1 cellular context compared by ENCODE assay signal in the genomic region with DNA sequence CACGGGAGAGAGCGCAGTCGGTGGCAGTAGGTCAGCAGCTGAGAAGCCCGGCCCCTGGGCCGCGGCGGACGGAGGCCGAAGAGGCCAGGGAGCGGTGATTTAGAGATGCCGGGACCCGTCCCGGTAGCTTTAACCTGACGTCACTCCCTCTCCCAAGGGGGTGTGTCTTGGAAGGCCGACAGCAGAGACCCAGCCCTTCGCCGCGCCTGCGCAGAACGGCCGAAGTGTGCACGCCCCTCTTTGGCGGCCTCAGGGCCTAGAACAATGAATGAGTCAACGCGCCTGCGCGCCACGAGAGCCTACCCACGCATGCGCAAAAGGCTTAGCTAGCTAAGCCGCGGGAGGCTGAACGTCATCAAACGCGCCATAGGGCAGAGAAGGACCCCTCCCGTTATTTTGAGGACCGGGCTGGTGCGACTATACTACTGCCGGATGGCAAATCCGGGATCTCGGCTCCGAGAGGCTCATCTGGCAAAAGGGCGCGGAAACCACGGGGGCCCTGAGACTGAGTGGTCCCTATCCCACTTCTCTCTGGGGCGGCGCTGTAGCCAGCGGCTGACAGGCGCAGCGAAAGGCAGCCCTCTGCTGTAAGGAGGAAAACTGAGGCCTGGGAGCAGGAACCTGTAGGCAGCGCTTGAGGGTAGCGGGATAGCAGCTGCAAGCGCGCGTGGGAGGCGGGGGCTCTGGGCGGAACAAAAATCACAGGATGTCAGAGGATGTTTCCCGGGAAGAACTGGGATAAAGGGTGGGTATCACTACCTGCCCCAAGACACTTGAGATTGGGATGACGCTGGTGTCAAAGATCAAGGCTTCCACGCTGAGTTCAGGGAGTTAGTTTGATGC.
TF ChIP-seq lines count a peak whose summit lies in the region.

A gene with protein sequence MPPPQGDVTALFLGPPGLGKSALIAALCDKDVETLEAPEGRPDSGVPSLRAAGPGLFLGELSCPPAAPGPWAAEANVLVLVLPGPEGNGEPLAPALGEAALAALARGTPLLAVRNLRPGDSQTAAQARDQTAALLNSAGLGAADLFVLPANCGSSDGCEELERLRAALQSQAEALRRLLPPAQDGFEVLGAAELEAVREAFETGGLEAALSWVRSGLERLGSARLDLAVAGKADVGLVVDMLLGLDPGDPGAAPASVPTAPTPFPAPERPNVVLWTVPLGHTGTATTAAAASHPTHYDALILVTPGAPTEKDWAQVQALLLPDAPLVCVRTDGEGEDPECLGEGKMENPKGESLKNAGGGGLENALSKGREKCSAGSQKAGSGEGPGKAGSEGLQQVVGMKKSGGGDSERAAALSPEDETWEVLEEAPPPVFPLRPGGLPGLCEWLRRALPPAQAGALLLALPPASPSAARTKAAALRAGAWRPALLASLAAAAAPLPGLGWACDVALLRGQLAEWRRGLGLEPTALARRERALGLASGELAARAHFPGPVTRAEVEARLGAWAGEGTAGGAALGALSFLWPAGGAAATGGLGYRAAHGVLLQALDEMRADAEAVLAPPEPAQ (minus strand): TSS at position 136 of the 843 bp plus-strand sequence. CDS start 796 bp downstream, outside the sequence.
A gene with protein sequence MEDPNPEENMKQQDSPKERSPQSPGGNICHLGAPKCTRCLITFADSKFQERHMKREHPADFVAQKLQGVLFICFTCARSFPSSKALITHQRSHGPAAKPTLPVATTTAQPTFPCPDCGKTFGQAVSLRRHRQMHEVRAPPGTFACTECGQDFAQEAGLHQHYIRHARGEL (plus strand): TSS at position 597 of the 843 bp plus-strand sequence. CDS start 514 bp downstream, outside the sequence.

TF ChIP-seq in HepG2, 621 proteins besides CTCF, POLR2A, EP300 and RAD21 (continued from another document and continues in another):
- TF ChIP-seq, protein P1, sequence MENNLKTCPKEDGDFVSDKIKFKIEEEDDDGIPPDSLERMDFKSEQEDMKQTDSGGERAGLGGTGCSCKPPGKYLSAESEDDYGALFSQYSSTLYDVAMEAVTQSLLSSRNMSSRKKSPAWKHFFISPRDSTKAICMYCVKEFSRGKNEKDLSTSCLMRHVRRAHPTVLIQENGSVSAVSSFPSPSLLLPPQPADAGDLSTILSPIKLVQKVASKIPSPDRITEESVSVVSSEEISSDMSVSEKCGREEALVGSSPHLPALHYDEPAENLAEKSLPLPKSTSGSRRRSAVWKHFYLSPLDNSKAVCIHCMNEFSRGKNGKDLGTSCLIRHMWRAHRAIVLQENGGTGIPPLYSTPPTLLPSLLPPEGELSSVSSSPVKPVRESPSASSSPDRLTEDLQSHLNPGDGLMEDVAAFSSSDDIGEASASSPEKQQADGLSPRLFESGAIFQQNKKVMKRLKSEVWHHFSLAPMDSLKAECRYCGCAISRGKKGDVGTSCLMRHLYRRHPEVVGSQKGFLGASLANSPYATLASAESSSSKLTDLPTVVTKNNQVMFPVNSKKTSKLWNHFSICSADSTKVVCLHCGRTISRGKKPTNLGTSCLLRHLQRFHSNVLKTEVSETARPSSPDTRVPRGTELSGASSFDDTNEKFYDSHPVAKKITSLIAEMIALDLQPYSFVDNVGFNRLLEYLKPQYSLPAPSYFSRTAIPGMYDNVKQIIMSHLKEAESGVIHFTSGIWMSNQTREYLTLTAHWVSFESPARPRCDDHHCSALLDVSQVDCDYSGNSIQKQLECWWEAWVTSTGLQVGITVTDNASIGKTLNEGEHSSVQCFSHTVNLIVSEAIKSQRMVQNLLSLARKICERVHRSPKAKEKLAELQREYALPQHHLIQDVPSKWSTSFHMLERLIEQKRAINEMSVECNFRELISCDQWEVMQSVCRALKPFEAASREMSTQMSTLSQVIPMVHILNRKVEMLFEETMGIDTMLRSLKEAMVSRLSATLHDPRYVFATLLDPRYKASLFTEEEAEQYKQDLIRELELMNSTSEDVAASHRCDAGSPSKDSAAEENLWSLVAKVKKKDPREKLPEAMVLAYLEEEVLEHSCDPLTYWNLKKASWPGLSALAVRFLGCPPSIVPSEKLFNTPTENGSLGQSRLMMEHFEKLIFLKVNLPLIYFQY (CRISPR knock-in tag; IDR thresholded peaks at IDR 0.05; ENCODE audit: borderline replicate concordance): 0 out of 2 replicates have a peak, but pooled peaks have one; percentile 20
- TF ChIP-seq SAP130 (CRISPR knock-in tag; IDR thresholded peaks at IDR 0.05; ENCODE audit: low read depth) (peak; percentile 85), SRSF1 (optimal IDR thresholded peaks at IDR 0.05; ENCODE audit: low read depth, low read length) (peak; percentile 10), CREB1 (IDR thresholded peaks at IDR 0.05) (peak; percentile 98), CREB1 (CRISPR knock-in tag; IDR thresholded peaks at IDR 0.05) (peak; percentile 100), ZNF746 (CRISPR knock-in tag; IDR thresholded peaks at IDR 0.05) (no peak), CCDC6 (CRISPR knock-in tag; IDR thresholded peaks at IDR 0.05) (peak; percentile 59; the same call in 1 of the 2 replicates), KAT8 (CRISPR knock-in tag; IDR thresholded peaks at IDR 0.05) (peak; percentile 98), ZKSCAN8 (CRISPR knock-in tag; IDR thresholded peaks at IDR 0.05; ENCODE audit: borderline replicate concordance) (no peak), ZFY (CRISPR knock-in tag; IDR thresholded peaks at IDR 0.05) (peak; percentile 86), ZNF451 (CRISPR knock-in tag; IDR thresholded peaks at IDR 0.05) (0 out of 2 replicates have a peak, but pooled peaks have one; percentile 41), GABPA (IDR thresholded peaks at IDR 0.05; ENCODE audit: low read depth, low read length) (no peak), GABPA (CRISPR knock-in tag; IDR thresholded peaks at IDR 0.05; ENCODE audit: low read depth) (peak; percentile 70), ZNF530 (CRISPR knock-in tag; IDR thresholded peaks at IDR 0.05; ENCODE audit: low read depth) (no peak), KDM2A (CRISPR knock-in tag; IDR thresholded peaks at IDR 0.05; ENCODE audit: borderline replicate concordance, low read depth) (peak; percentile 92; the same call in 1 of the 2 replicates), ZNF563 (CRISPR knock-in tag; IDR thresholded peaks at IDR 0.05) (no peak), ZZZ3 (CRISPR knock-in tag; IDR thresholded peaks at IDR 0.05; ENCODE audit: borderline replicate concordance) (peak; percentile 45; the same call in 1 of the 2 replicates), ZNF468 (CRISPR knock-in tag; IDR thresholded peaks at IDR 0.05) (no peak), MYC (CRISPR knock-in tag; IDR thresholded peaks at IDR 0.05; ENCODE audit: borderline replicate concordance) (peak; percentile 49), ZNF670 (CRISPR knock-in tag; IDR thresholded peaks at IDR 0.05; ENCODE audit: borderline replicate concordance) (0 out of 2 replicates have a peak, but pooled peaks have one; percentile 63), ZNF761 (CRISPR knock-in tag; conservative IDR thresholded peaks at IDR 0.05) (no peak), KMT2A (CRISPR knock-in tag; IDR thresholded peaks at IDR 0.05) (peak; percentile 16; the same call in 1 of the 2 replicates), PTBP1 (IDR thresholded peaks at IDR 0.05; ENCODE audit: low read depth, low read length, poor library complexity, severe bottlenecking) (no peak), MXD4 (CRISPR knock-in tag; IDR thresholded peaks at IDR 0.05) (peak; percentile 48; the same call in 1 of the 2 replicates), KLF16 (CRISPR knock-in tag; IDR thresholded peaks at IDR 0.05) (peak in 1 of 2 experiments; percentile 61; a peak in 2 of 4 replicates), LCORL (IDR thresholded peaks at IDR 0.05) (0 out of 2 replicates have a peak, but pooled peaks have one; percentile 22), LCORL (CRISPR knock-in tag; IDR thresholded peaks at IDR 0.05) (peak; percentile 16; the same call in 1 of the 2 replicates), DR1 (CRISPR knock-in tag; IDR thresholded peaks at IDR 0.05) (peak; percentile 67; the same call in 1 of the 2 replicates), JUND (CRISPR knock-in tag; IDR thresholded peaks at IDR 0.05) (no peak), SIX1 (CRISPR knock-in tag; IDR thresholded peaks at IDR 0.05; ENCODE audit: borderline replicate concordance) (no peak), ZNF567 (CRISPR knock-in tag; IDR thresholded peaks at IDR 0.05; ENCODE audit: borderline replicate concordance) (0 out of 2 replicates have a peak, but pooled peaks have one; percentile 69), ZSCAN31 (CRISPR knock-in tag; IDR thresholded peaks at IDR 0.05; ENCODE audit: low read depth) (peak; percentile 78; the same call in 1 of the 2 replicates), ZNF782 (CRISPR knock-in tag; IDR thresholded peaks at IDR 0.05; ENCODE audit: borderline replicate concordance) (0 out of 2 replicates have a peak, but pooled peaks have one; percentile 57), ARNT (IDR thresholded peaks at IDR 0.05) (no peak), TEAD3 (CRISPR knock-in tag; optimal IDR thresholded peaks at IDR 0.05; ENCODE audit: borderline replicate concordance) (peak; percentile 64), NFKBIZ (CRISPR knock-in tag; IDR thresholded peaks at IDR 0.05) (0 out of 2 replicates have a peak, but pooled peaks have one; percentile 1), ZNF350 (CRISPR knock-in tag; IDR thresholded peaks at IDR 0.05; ENCODE audit: borderline replicate concordance, low read depth) (peak; percentile 82; the same call in 1 of the 2 replicates), POLR2AphosphoS5 (IDR thresholded peaks at IDR 0.05; ENCODE audit: low read depth, low read length) (peak; percentile 75)
- TF ChIP-seq, protein P2, sequence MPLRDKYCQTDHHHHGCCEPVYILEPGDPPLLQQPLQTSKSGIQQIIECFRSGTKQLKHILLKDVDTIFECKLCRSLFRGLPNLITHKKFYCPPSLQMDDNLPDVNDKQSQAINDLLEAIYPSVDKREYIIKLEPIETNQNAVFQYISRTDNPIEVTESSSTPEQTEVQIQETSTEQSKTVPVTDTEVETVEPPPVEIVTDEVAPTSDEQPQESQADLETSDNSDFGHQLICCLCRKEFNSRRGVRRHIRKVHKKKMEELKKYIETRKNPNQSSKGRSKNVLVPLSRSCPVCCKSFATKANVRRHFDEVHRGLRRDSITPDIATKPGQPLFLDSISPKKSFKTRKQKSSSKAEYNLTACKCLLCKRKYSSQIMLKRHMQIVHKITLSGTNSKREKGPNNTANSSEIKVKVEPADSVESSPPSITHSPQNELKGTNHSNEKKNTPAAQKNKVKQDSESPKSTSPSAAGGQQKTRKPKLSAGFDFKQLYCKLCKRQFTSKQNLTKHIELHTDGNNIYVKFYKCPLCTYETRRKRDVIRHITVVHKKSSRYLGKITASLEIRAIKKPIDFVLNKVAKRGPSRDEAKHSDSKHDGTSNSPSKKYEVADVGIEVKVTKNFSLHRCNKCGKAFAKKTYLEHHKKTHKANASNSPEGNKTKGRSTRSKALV (CRISPR knock-in tag; IDR thresholded peaks at IDR 0.05): 0 out of 2 replicates have a peak, but pooled peaks have one; percentile 19
- TF ChIP-seq, protein P3, sequence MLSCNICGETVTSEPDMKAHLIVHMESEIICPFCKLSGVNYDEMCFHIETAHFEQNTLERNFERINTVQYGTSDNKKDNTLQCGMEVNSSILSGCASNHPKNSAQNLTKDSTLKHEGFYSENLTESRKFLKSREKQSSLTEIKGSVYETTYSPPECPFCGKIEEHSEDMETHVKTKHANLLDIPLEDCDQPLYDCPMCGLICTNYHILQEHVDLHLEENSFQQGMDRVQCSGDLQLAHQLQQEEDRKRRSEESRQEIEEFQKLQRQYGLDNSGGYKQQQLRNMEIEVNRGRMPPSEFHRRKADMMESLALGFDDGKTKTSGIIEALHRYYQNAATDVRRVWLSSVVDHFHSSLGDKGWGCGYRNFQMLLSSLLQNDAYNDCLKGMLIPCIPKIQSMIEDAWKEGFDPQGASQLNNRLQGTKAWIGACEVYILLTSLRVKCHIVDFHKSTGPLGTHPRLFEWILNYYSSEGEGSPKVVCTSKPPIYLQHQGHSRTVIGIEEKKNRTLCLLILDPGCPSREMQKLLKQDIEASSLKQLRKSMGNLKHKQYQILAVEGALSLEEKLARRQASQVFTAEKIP (CRISPR knock-in tag; IDR thresholded peaks at IDR 0.05; ENCODE audit: borderline replicate concordance): no peak
- TF ChIP-seq, protein P4, sequence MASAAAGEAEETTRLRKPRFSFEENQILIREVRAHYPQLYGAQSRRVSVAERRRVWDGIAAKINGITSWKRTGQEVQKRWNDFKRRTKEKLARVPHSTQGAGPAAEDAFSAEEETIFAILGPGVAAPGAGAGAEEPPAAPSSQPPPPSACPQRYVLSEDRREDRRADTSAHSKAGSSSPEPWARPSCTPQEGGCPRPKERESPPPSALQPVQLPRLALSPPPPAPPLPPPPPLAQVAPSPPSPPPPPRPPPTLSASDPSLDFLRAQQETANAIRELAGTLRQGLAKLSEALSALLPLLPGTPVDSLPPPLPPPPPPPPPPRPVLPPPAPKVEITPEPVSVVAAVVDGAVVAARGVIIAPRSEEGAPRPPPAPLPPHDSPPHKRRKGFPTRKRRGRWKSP (CRISPR knock-in tag; IDR thresholded peaks at IDR 0.05): 0 out of 2 replicates have a peak, but pooled peaks have one; percentile 42
- TF ChIP-seq, protein P5, sequence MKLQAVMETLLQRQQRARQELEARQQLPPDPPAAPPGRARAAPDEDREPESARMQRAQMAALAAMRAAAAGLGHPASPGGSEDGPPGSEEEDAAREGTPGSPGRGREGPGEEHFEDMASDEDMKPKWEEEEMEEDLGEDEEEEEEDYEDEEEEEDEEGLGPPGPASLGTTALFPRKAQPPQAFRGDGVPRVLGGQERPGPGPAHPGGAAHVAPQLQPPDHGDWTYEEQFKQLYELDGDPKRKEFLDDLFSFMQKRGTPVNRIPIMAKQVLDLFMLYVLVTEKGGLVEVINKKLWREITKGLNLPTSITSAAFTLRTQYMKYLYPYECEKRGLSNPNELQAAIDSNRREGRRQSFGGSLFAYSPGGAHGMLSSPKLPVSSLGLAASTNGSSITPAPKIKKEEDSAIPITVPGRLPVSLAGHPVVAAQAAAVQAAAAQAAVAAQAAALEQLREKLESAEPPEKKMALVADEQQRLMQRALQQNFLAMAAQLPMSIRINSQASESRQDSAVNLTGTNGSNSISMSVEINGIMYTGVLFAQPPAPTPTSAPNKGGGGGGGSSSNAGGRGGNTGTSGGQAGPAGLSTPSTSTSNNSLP (IDR thresholded peaks at IDR 0.05; ENCODE audit: low read depth, low read length): peak; percentile 43; the same call in 1 of the 2 replicates
- TF ChIP-seq, protein P6, sequence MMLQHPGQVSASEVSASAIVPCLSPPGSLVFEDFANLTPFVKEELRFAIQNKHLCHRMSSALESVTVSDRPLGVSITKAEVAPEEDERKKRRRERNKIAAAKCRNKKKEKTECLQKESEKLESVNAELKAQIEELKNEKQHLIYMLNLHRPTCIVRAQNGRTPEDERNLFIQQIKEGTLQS (CRISPR knock-in tag; IDR thresholded peaks at IDR 0.05): 0 out of 2 replicates have a peak, but pooled peaks have one; percentile 16
- TF ChIP-seq, protein P7, sequence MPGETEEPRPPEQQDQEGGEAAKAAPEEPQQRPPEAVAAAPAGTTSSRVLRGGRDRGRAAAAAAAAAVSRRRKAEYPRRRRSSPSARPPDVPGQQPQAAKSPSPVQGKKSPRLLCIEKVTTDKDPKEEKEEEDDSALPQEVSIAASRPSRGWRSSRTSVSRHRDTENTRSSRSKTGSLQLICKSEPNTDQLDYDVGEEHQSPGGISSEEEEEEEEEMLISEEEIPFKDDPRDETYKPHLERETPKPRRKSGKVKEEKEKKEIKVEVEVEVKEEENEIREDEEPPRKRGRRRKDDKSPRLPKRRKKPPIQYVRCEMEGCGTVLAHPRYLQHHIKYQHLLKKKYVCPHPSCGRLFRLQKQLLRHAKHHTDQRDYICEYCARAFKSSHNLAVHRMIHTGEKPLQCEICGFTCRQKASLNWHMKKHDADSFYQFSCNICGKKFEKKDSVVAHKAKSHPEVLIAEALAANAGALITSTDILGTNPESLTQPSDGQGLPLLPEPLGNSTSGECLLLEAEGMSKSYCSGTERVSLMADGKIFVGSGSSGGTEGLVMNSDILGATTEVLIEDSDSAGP (CRISPR knock-in tag; IDR thresholded peaks at IDR 0.05; ENCODE audit: borderline replicate concordance): peak; percentile 99
